ENCODE assay signal across 19 cellular contexts in genomic region chr1:201942129-201942495, GRCh38. TPM values are rescaled to one million over a fixed set of nuclear protein-coding genes. Genes with fewer than 3 reads are reported as not detected.
DNase-seq lines count a peak whose midpoint lies in the region; ATAC-seq, FAIRE-seq and TF ChIP-seq lines count a peak whose summit lies in the region.
"Had no signal": no experiment of that assay in that cellular context is flagged by ENCODE, and none has a peak within 500 bp of the region (broad histone marks: within the 10 kb centered on the region; RNA-seq: fewer than 3 reads in every experiment).

No MANE protein-coding gene starts in this region.

- no peaks in the 10 kb centered on the region for H3K9me3 Mint-ChIP-seq in astrocyte (ENCODE audit: unreplicated experiment)
- H3K9me3 Mint-ChIP-seq: activated T-cell treated with anti-CD3 and anti-CD28 coated beads, Interleukin-2, amount 50 U/mL, for 24 hours; naive thymus-derived CD8-positive, alpha-beta T cell had no signal

- H3K27me3 Mint-ChIP-seq in astrocyte (ENCODE audit: low read depth, unreplicated experiment) = no peaks in the 10 kb centered on the region
- H3K27me3 Mint-ChIP-seq in T-helper 17 cell = peaks cover 52% of the 10 kb centered on the region

- H3K27ac Mint-ChIP-seq in astrocyte (ENCODE audit: unreplicated experiment) (no peak overlapping the region), T-helper 17 cell (no peak overlapping the region)
- H3K27ac Mint-ChIP-seq: activated T-cell treated with anti-CD3 and anti-CD28 coated beads, Interleukin-2, amount 50 U/mL, for 24 hours; naive thymus-derived CD8-positive, alpha-beta T cell had no signal

- no peak overlapping the region for H3K4me3 ChIP-seq in astrocyte (ENCODE audit: insufficient read depth, low read depth, low read length)
- no peak overlapping the region for H3K4me3 ChIP-seq in mesodermal cell (ENCODE audit: extremely low read depth, insufficient read depth, low read length, poor library complexity, severe bottlenecking)
- peak overlapping the region; percentile 50 to 62 (median 50) for H3K4me3 ChIP-seq in stomach
- H3K4me3 ChIP-seq: HAP-1 had no signal

- TF ChIP-seq CTCF in astrocyte (IDR thresholded peaks at IDR 0.05; ENCODE audit: insufficient read depth, low read depth, low read length) (no peak), stomach (IDR thresholded peaks at IDR 0.05) (no peak)

- H3K4me2 ChIP-seq in astrocyte (ENCODE audit: low read length) = no peak overlapping the region

- no peak for ATAC-seq in GM21515 (IDR thresholded peaks at IDR 0.05; ENCODE audit: unreplicated experiment)
- ATAC-seq in T-helper 17 cell = no peak
- ATAC-seq: naive thymus-derived CD8-positive, alpha-beta T cell had no signal

- H3K36me3 ChIP-seq in ES-I3 (ENCODE audit: insufficient read depth, low read length) (no peaks in the 10 kb centered on the region), astrocyte (ENCODE audit: insufficient read depth, low read length) (no peaks in the 10 kb centered on the region), mesodermal cell (ENCODE audit: control insufficient read depth, insufficient read depth, low read length) (no peaks in the 10 kb centered on the region), stomach (peaks cover 0 to 14% (median 0%) of the 10 kb centered on the region in 4 donors)
- H3K36me3 ChIP-seq: HAP-1 had no signal

- DNase-seq in astrocyte (ENCODE audit: low read depth) = no peak
- no peak for DNase-seq in stomach
- DNase-seq in T-helper 17 cell = no peak
- DNase-seq in activated naive CD4-positive, alpha-beta T cell (lab: John Stamatoyannopoulos, UW) = no peak
- DNase-seq in RPMI8226 = no peak
- DNase-seq: activated CD4-positive, alpha-beta T cell treated with anti-CD3 and anti-CD28 coated beads for 4 hours; activated T-cell treated with anti-CD3 and anti-CD28 coated beads, Interleukin-2, amount 50 U/mL, for 24 hours; AML-193; effector CD8-positive, alpha-beta T cell; foreskin melanocyte; naive thymus-derived CD8-positive, alpha-beta T cell; NCI-H2081 treated with DMSO at 0.1 percent for 48 hours; small intestine; substantia nigra; T-helper 2 cell had no signal

- no peaks in the 10 kb centered on the region for H3K79me2 ChIP-seq in astrocyte (ENCODE audit: insufficient read depth, low read length)

- no peak for FAIRE-seq in astrocyte (lab: Jason Lieb, UNC)
- FAIRE-seq: small intestine had no signal

- H3K4me1 Mint-ChIP-seq in astrocyte (ENCODE audit: low read depth, unreplicated experiment) (peaks cover 47% of the 10 kb centered on the region), T-helper 17 cell (peaks cover 7% of the 10 kb centered on the region)

- TF ChIP-seq POLR2A in stomach (IDR thresholded peaks at IDR 0.05) = no peak

- intact Hi-C loops in stomach (cut with DNase I; ENCODE audit: low total_unique reads) = loop anchor here (10.0 kb wide), 1 partner anchor 47 kb away; no protein-coding TSS in a partner anchor

- peak overlapping the region; percentile 54 for H3K4me3 Mint-ChIP-seq in astrocyte (ENCODE audit: unreplicated experiment)
- H3K4me3 Mint-ChIP-seq in T-helper 17 cell = no peak overlapping the region
- H3K4me3 Mint-ChIP-seq: activated T-cell treated with anti-CD3 and anti-CD28 coated beads, Interleukin-2, amount 50 U/mL, for 24 hours; naive thymus-derived CD8-positive, alpha-beta T cell had no signal

- no peak overlapping the region for H3K27ac ChIP-seq in astrocyte (ENCODE audit: low read depth, low read length)
- H3K27ac ChIP-seq in mesodermal cell (ENCODE audit: low read depth, low read length, severe bottlenecking) = peak overlapping the region; percentile 83
- peak overlapping the region in 4 of 5 donors; percentile 59 to 91 (median 78) for H3K27ac ChIP-seq in stomach

- H3K4me1 ChIP-seq in ES-I3 (ENCODE audit: insufficient read depth, low read length) = peaks cover 21% of the 10 kb centered on the region; the same call in 1 of the 2 replicates
- H3K4me1 ChIP-seq in astrocyte (ENCODE audit: insufficient read depth, low read length) = peaks cover 20% of the 10 kb centered on the region
- H3K4me1 ChIP-seq in mesodermal cell (ENCODE audit: control insufficient read depth, insufficient read depth, low read length, poor library complexity, severe bottlenecking) = peaks cover 28% of the 10 kb centered on the region
- peaks cover 0 to 30% (median 16%) of the 10 kb centered on the region in 4 donors for H3K4me1 ChIP-seq in stomach

- no peaks in the 10 kb centered on the region for H3K27me3 ChIP-seq in astrocyte (ENCODE audit: insufficient read depth, low read length)
- peaks cover 0 to 35% (median 28%) of the 10 kb centered on the region in 3 donors for H3K27me3 ChIP-seq in stomach

- TF ChIP-seq EP300 in stomach (IDR thresholded peaks at IDR 0.05) = no peak

- no peaks in the 10 kb centered on the region for H4K20me1 ChIP-seq in astrocyte (ENCODE audit: insufficient read depth, low read length)

- H3K9me3 ChIP-seq in ES-I3 (ENCODE audit: control insufficient read depth, insufficient read depth, low read length) (no peaks in the 10 kb centered on the region), astrocyte (ENCODE audit: insufficient read depth, low read depth, low read length) (no peaks in the 10 kb centered on the region), mesodermal cell (ENCODE audit: control insufficient read depth, low read length) (no peaks in the 10 kb centered on the region), stomach (no peaks in the 10 kb centered on the region), T-helper 17 cell (ENCODE audit: control insufficient read depth, low read length, poor library complexity, severe bottlenecking) (no peaks in the 10 kb centered on the region)
- H3K9me3 ChIP-seq: HAP-1 had no signal

- WGBS in mesodermal cell (ENCODE audit: insufficient coverage in 2 of 2), 2 experiments = 92 to 100% methylated on average over 1 of the region's 1 CpG
- 61 to 92% (median 82%) methylated on average over 1 of the region's 1 CpG for WGBS in stomach, 5 donors

- H3K36me3 Mint-ChIP-seq in astrocyte (ENCODE audit: low read depth, unreplicated experiment) (peaks cover 8% of the 10 kb centered on the region), T-helper 17 cell (ENCODE audit: low read depth) (peaks cover 2% of the 10 kb centered on the region)
- H3K36me3 Mint-ChIP-seq: naive thymus-derived CD8-positive, alpha-beta T cell had no signal

- H3K9ac ChIP-seq in ES-I3 (ENCODE audit: low read depth, low read length) (peak overlapping the region; percentile 29), astrocyte (ENCODE audit: low read length) (no peak overlapping the region)

- H2AFZ ChIP-seq in astrocyte (ENCODE audit: low read depth, low read length) = no peak overlapping the region

RNA-seq across cellular contexts. Expression of gene LMOD1, which starts 4.2 kb away (rescaled TPM):
- total RNA-seq in astrocyte (13.2 and 14.9 TPM in 2 replicates), stomach (100 to 1,000 TPM in 3 of 5 donors, 10 to 100 TPM in 2; 27.5 to 420 (median 102) TPM), T-helper 17 cell (not detected)
- 1.9 TPM for polyA plus RNA-seq in mesodermal cell (2013, experiment 1 of 2)
- 1.5 TPM for polyA plus RNA-seq in mesodermal cell (2013, experiment 2 of 2)
- polyA plus RNA-seq in stomach = 100 to 1,000 TPM in 1 of 3 donors, 10 to 100 TPM in 2; 19.6 to 117 (median 22.9) TPM
- total RNA-seq: naive thymus-derived CD8-positive, alpha-beta T cell had no signal
- polyA plus RNA-seq: naive thymus-derived CD8-positive, alpha-beta T cell had no signal

RNA-seq across cellular contexts. Expression of gene TIMM17A, which starts 13.2 kb away (rescaled TPM):
- total RNA-seq in astrocyte (130 and 139 TPM in 2 replicates), stomach (10 to 100 TPM in 2 of 5 donors, 1 to 10 TPM in 3; 3.2 to 47.0 (median 7.1) TPM), T-helper 17 cell (10 to 100 TPM; 36.8 to 48.4 TPM)
- 66.0 TPM for polyA plus RNA-seq in mesodermal cell (2013, experiment 1 of 2)
- polyA plus RNA-seq in mesodermal cell (2013, experiment 2 of 2) = 63.3 TPM
- polyA plus RNA-seq in stomach = 10 to 100 TPM; 26.1 to 48.8 (median 37.4) TPM

RNA-seq across cellular contexts. Expression of gene RNPEP, which starts 40.3 kb away (rescaled TPM):
- total RNA-seq in astrocyte = 65.8 and 68.9 TPM in 2 replicates
- 81.8 TPM for polyA plus RNA-seq in mesodermal cell (2013, experiment 1 of 2)
- 75.0 TPM for polyA plus RNA-seq in mesodermal cell (2013, experiment 2 of 2)
- total RNA-seq in stomach = 100 to 1,000 TPM in 3 of 5 donors, 10 to 100 TPM in 2; 23.3 to 900 (median 102) TPM
- polyA plus RNA-seq in stomach = 10 to 100 TPM; 31.6 to 38.6 (median 37.6) TPM
- 10 to 100 TPM; 21.4 to 28.6 TPM for total RNA-seq in T-helper 17 cell

RNA-seq across cellular contexts. Expression of gene SHISA4, which starts 53.4 kb away (rescaled TPM):
- total RNA-seq in astrocyte (9.8 and 10.1 TPM in 2 replicates), stomach (10 to 100 TPM in 3 of 5 donors, 1 to 10 TPM in 1, under 1 TPM in 1; 0.87 to 33.3 (median 10.3) TPM), T-helper 17 cell (under 1 TPM; 0.37 to 0.63 TPM)
- 21.8 TPM for polyA plus RNA-seq in mesodermal cell (2013, experiment 1 of 2)
- polyA plus RNA-seq in mesodermal cell (2013, experiment 2 of 2) = 17.1 TPM
- polyA plus RNA-seq in stomach = 10 to 100 TPM; 14.1 to 18.3 (median 14.6) TPM
- polyA plus RNA-seq: naive thymus-derived CD8-positive, alpha-beta T cell had no signal

Comparison
In these comparisons a context has a peak if more than half of its experiments do, and no peak if none do; other contexts are left out.
1. H3K4me3 ChIP-seq: peak in stomach (4 of 4); none in astrocyte (single experiment) and mesodermal cell (single experiment).
2. RNA of gene LMOD1, which starts 4.2 kb away (total RNA-seq): 27.5 to 420 TPM in stomach and 13.2 to 14.9 TPM in astrocyte; not detected in T-helper 17 cell; every median in the first group is over 10 times any median in the second.